In genomic region chr16:67538666-67539101, GRCh38 we compare ENCODE assay signal across 8 cellular contexts. TPM values are rescaled to one million over a fixed set of nuclear protein-coding genes. Genes with fewer than 3 reads are reported as not detected.
DNase-seq lines count a peak whose midpoint lies in the region; ATAC-seq lines count a peak whose summit lies in the region.
"Had no signal": no experiment of that assay in that cellular context is flagged by ENCODE, and none has a peak within 500 bp of the region (broad histone marks: within the 10 kb centered on the region; RNA-seq: fewer than 3 reads in every experiment).

No MANE protein-coding gene starts in this region.

- H3K9me3 ChIP-seq in thymus (ENCODE audit: control insufficient read depth) (no peaks in the 10 kb centered on the region), aorta (ENCODE audit: control insufficient read depth, low read length) (no peaks in the 10 kb centered on the region)

- ATAC-seq in HG02981 (IDR thresholded peaks at IDR 0.05; ENCODE audit: unreplicated experiment) (no peak), aorta (ENCODE audit: low FRiP score) (no peak)

- H3K27ac ChIP-seq in thymus (ENCODE audit: low read depth), result peak overlapping the region; percentile 48
- peak overlapping the region in 1 of 2 donors; percentile 19 for H3K27ac ChIP-seq in aorta (ENCODE audit: low read depth in 1 of 2, low read length in 2 of 2)
- H3K27ac ChIP-seq: C4-2B had no signal

- intact Hi-C loops in aorta (cut with DNase I), result no loop called here

- H3K4me1 ChIP-seq in thymus (ENCODE audit: control insufficient read depth, insufficient read depth, low read length) (peaks cover 14% of the 10 kb centered on the region), aorta (ENCODE audit: control insufficient read depth in 1 of 2, insufficient read depth in 2 of 2, low read length in 2 of 2) (no peaks in the 10 kb centered on the region)

- peak; percentile 56 for DNase-seq in activated CD8-positive, alpha-beta memory T cell treated with anti-CD3 and anti-CD28 coated beads, Interleukin-2, amount 50 U/mL, for 48 hours
- no peak for DNase-seq in activated CD8-positive, alpha-beta memory T cell treated with anti-CD3 and anti-CD28 coated beads for 24 hours
- peak; percentile 76 for DNase-seq in hepatic stellate cell (ENCODE audit: low spot score)
- DNase-seq in aorta, result no peak
- DNase-seq: occipital lobe had no signal

- H3K4me3 ChIP-seq in thymus (ENCODE audit: low read length) (peak overlapping the region; percentile 70), aorta (ENCODE audit: low read length in 2 of 2) (no peak overlapping the region)

- peaks cover 3% of the 10 kb centered on the region for H3K27me3 ChIP-seq in thymus (ENCODE audit: control insufficient read depth, insufficient read depth)
- no peaks in the 10 kb centered on the region for H3K27me3 ChIP-seq in aorta (ENCODE audit: control insufficient read depth in 1 of 2, insufficient read depth in 2 of 2, low read length in 1 of 2)

- H3K36me3 ChIP-seq in thymus (ENCODE audit: control insufficient read depth, insufficient read depth), result peaks cover 21% of the 10 kb centered on the region
- no peaks in the 10 kb centered on the region for H3K36me3 ChIP-seq in aorta (ENCODE audit: control insufficient read depth in 1 of 2, insufficient read depth in 2 of 2, low read length in 1 of 2)

- 81% methylated on average over 23 of the region's 23 CpGs for whole genome bisulfite sequencing in thymus
- 50 to 57% methylated on average over 17 to 23 of the region's 23 CpGs for WGBS in aorta, 2 donors

RNA-seq across cellular contexts. Expression of gene RIPOR1, which starts 10.1 kb away (rescaled TPM):
- polyA plus RNA-seq in thymus, result 25.4 TPM
- total RNA-seq in aorta, result 100 to 1,000 TPM; 105 to 120 TPM
- 10 to 100 TPM; 22.7 to 65.5 TPM for polyA plus RNA-seq in aorta

RNA-seq across cellular contexts. Expression of gene CTCF, which starts 23.6 kb away (rescaled TPM):
- polyA plus RNA-seq in thymus, result 44.5 TPM
- total RNA-seq in aorta, result 10 to 100 TPM; 28.5 to 35.8 TPM
- polyA plus RNA-seq in aorta, result 10 to 100 TPM; 16.5 to 25.8 TPM

RNA-seq across cellular contexts. Expression of gene AGRP, which starts 55.3 kb away (rescaled TPM):
- 0.87 TPM for polyA plus RNA-seq in thymus
- total RNA-seq in aorta, result not detected
- 1 to 10 TPM in 1 of 2 donors, not detected in 1; 1.5 TPM for polyA plus RNA-seq in aorta
- total RNA-seq: occipital lobe had no signal

RNA-seq across cellular contexts. Expression of gene ATP6V0D1, which starts 57.7 kb away (rescaled TPM):
- 44.8 TPM for polyA plus RNA-seq in thymus
- total RNA-seq in aorta, result 10 to 100 TPM; 58.7 to 62.0 TPM
- 10 to 100 TPM; 52.0 to 88.0 TPM for polyA plus RNA-seq in aorta

Comparison
In these comparisons a context has a peak if more than half of its experiments do, and no peak if none do; other contexts are left out.
1. DNase-seq: peak in activated CD8-positive, alpha-beta memory T cell treated with anti-CD3 and anti-CD28 coated beads, Interleukin-2, amount 50 U/mL, for 48 hours (single experiment) and hepatic stellate cell (single experiment); none in activated CD8-positive, alpha-beta memory T cell treated with anti-CD3 and anti-CD28 coated beads for 24 hours (single experiment) and aorta (0 of 2).